Comparison of ENCODE assay signal across 23 cellular contexts in genomic region chr5:147902606-147903115, GRCh38. TPM values are rescaled to one million over a fixed set of nuclear protein-coding genes. Genes with fewer than 3 reads are reported as not detected.
"Had no signal": no experiment of that assay in that cellular context is flagged by ENCODE, and none has a peak within 500 bp of the region (broad histone marks: within the 10 kb centered on the region; RNA-seq: fewer than 3 reads in every experiment).

No MANE protein-coding gene starts in this region.

- H3K4me3 ChIP-seq: gastrocnemius medialis, heart left ventricle, pancreas, spleen, tibial artery, vagina had no signal

- H3K9me3 ChIP-seq: gastrocnemius medialis, heart left ventricle, neutrophil, pancreas, spleen, tibial artery, vagina had no signal

- DNase-seq: activated CD4-positive, alpha-beta T cell treated with anti-CD3 and anti-CD28 coated beads, Interleukin-2, amount 50 U/mL, for 4 hours; activated effector memory CD4-positive, alpha-beta T cell treated with anti-CD3 and anti-CD28 coated beads, Interleukin-2, amount 50 U/mL, for 16 hours; activated naive CD4-positive, alpha-beta T cell treated with anti-CD3 and anti-CD28 coated beads, Interleukin-2, amount 50 U/mL, for 16 hours; activated T-cell treated with anti-CD3 and anti-CD28 coated beads, Interleukin-2, amount 50 U/mL, for 72 hours; gastrocnemius medialis; heart left ventricle; pancreas; spleen; stimulated activated CD4-positive, alpha-beta T cell treated with anti-CD3 and anti-CD28 coated beads, Interleukin-4, amount 100 ng/mL, for 4 hours; tibial artery had no signal

- H3K4me1 ChIP-seq: gastrocnemius medialis, spleen, vagina had no signal

- H3K27me3 ChIP-seq: gastrocnemius medialis, heart left ventricle, neutrophil, pancreas, spleen, tibial artery, vagina had no signal

- H3K36me3 ChIP-seq: gastrocnemius medialis, heart left ventricle, neutrophil, pancreas, spleen, tibial artery, vagina had no signal

- H3K27ac ChIP-seq: epithelial cell of prostate, gastrocnemius medialis, heart left ventricle, neutrophil, pancreas, spleen, vagina had no signal

- ATAC-seq: activated T-cell treated with anti-CD3 and anti-CD28 coated beads, Interleukin-2, amount 50 U/mL, for 72 hours; gastrocnemius medialis; heart left ventricle; natural killer cell treated with Interleukin-12 subunit alpha and Interleukin-12 subunit beta and Interleukin-15 and Interleukin-18, amount 100 ng/mL, for 72 hours; pancreas; sciatic nerve; stimulated activated memory B cell treated with anti-CD40 and anti-IgM and Interleukin-4, amounts not matched to agents 10 μg/mL and 1 μg/mL and 100 μg/mL, for 72 hours had no signal

RNA-seq across cellular contexts. Expression of gene C5orf46, which starts 3.7 kb away (rescaled TPM):
- total RNA-seq: activated CD8-positive, alpha-beta memory T cell treated with anti-CD3 and anti-CD28 coated beads for 36 hours; activated T-cell treated with anti-CD3 and anti-CD28 coated beads, Interleukin-2, amount 50 U/mL, for 72 hours; dermis microvascular lymphatic vessel endothelial cell; fibroblast of lung; gastrocnemius medialis; mesenteric fat pad; natural killer cell treated with Interleukin-12 subunit alpha and Interleukin-12 subunit beta and Interleukin-15 and Interleukin-18, amount 100 ng/mL, for 72 hours; pulmonary artery endothelial cell; sciatic nerve; spleen; vagina had no signal
- polyA plus RNA-seq: fibroblast of lung, spleen had no signal

RNA-seq across cellular contexts. Expression of gene SCGB3A2, which starts 24.1 kb away (rescaled TPM):
- total RNA-seq: activated CD8-positive, alpha-beta memory T cell treated with anti-CD3 and anti-CD28 coated beads for 36 hours; activated T-cell treated with anti-CD3 and anti-CD28 coated beads, Interleukin-2, amount 50 U/mL, for 72 hours; dermis microvascular lymphatic vessel endothelial cell; fibroblast of lung; gastrocnemius medialis; heart left ventricle; lower leg skin; mesenteric fat pad; natural killer cell treated with Interleukin-12 subunit alpha and Interleukin-12 subunit beta and Interleukin-15 and Interleukin-18, amount 100 ng/mL, for 72 hours; pulmonary artery endothelial cell; spleen; vagina had no signal
- polyA plus RNA-seq: adipose tissue, fibroblast of lung, pancreas had no signal
